ENCODE assay signal across 8 cellular contexts in genomic region chr7:100706672-100707311, GRCh38. TPM values are rescaled to one million over a fixed set of nuclear protein-coding genes. Genes with fewer than 3 reads are reported as not detected.
DNase-seq lines count a peak whose midpoint lies in the region; ATAC-seq and TF ChIP-seq lines count a peak whose summit lies in the region.

No MANE protein-coding gene starts in this region.

- H3K4me1 Mint-ChIP-seq in activated CD4-positive, alpha-beta T cell treated with anti-CD3 and anti-CD28 coated beads for 36 hours = peaks cover 12% of the 10 kb centered on the region

- no peak for ATAC-seq in activated CD4-positive, alpha-beta T cell treated with anti-CD3 and anti-CD28 coated beads for 36 hours
- peak; percentile 5 for ATAC-seq in left lobe of liver

- H3K4me3 Mint-ChIP-seq in activated CD4-positive, alpha-beta T cell treated with anti-CD3 and anti-CD28 coated beads for 36 hours = peak overlapping the region; percentile 96

- H3K27me3 Mint-ChIP-seq in activated CD4-positive, alpha-beta T cell treated with anti-CD3 and anti-CD28 coated beads for 36 hours = no peaks in the 10 kb centered on the region

- whole genome bisulfite sequencing in thyroid gland, 2 donors = 17 to 21% methylated on average over 16 to 22 of the region's 34 CpGs

- H3K27ac ChIP-seq in angular gyrus (ENCODE audit: low read depth, low read length) = peak overlapping the region; percentile 66
- peak overlapping the region in 2 of 3 donors; percentile 41 to 79 for H3K27ac ChIP-seq in thyroid gland

- intact Hi-C loops in activated CD4-positive, alpha-beta T cell treated with anti-CD3 and anti-CD28 coated beads for 36 hours (cut with DNase I, micrococcal nuclease) = loop anchor here (1.0 to 5.0 kb wide), 9 partner anchors 12 to 511 kb away; partner anchors contain the start of genes FBXO24 (in 1 of the 2), GIGYF1 (in 1 of the 2), LRCH4 (in 1 of the 2) and MOSPD3 (in 1 of the 2)
- intact Hi-C loops in thyroid gland (cut with DNase I) = loop anchor here (10.0 kb wide), 1 partner anchor 148 kb away; the partner anchor contains the start of gene SLC12A9

- H3K27me3 ChIP-seq in thyroid gland = no peaks in the 10 kb centered on the region

- H3K9me3 Mint-ChIP-seq in activated CD4-positive, alpha-beta T cell treated with anti-CD3 and anti-CD28 coated beads for 36 hours (ENCODE audit: low read depth) = no peaks in the 10 kb centered on the region

- peak overlapping the region; percentile 96 for H3K27ac Mint-ChIP-seq in activated CD4-positive, alpha-beta T cell treated with anti-CD3 and anti-CD28 coated beads for 36 hours

- POLR2A ChIA-PET in activated CD4-positive, alpha-beta T cell treated with anti-CD3 and anti-CD28 coated beads for 36 hours (lab: Charles Lee) = interaction anchor here (1.0 kb wide), 2 partner anchors 435 to 511 kb away, joined by 3 to 4 read pairs; partner anchors contain the start of gene ZNHIT1

- H3K36me3 ChIP-seq in thyroid gland = no peaks in the 10 kb centered on the region

- no peak for DNase-seq in activated CD4-positive, alpha-beta T cell treated with anti-CD3 and anti-CD28 coated beads for 36 hours
- no peak for DNase-seq in activated CD4-positive, alpha-beta T cell treated with anti-CD3 and anti-CD28 coated beads, Interleukin-2, amount 50 U/mL, for 48 hours
- DNase-seq in left lobe of liver (ENCODE audit: low spot score) (peak; percentile 70), thyroid gland (peak; percentile 23 to 29), COLO829 (ENCODE audit: low spot score) (no peak), midbrain (lab: John Stamatoyannopoulos, UW) (no peak)
- DNase-seq in stimulated activated naive CD4-positive, alpha-beta T cell treated with Interleukin-2 at 50 U/mL for 16 hours (lab: John Stamatoyannopoulos, UW) = no peak

- H3K4me1 ChIP-seq in thyroid gland = peaks cover 14 to 16% of the 10 kb centered on the region in 2 donors

- H3K9me3 ChIP-seq in thyroid gland = no peaks in the 10 kb centered on the region

- no peak for TF ChIP-seq CTCF in thyroid gland (IDR thresholded peaks at IDR 0.05)

- CTCF ChIA-PET in activated CD4-positive, alpha-beta T cell treated with anti-CD3 and anti-CD28 coated beads for 36 hours (lab: Charles Lee) = interaction anchor here (0.7 to 3.6 kb wide), 8 partner anchors 13 to 272 kb away, joined by 3 to 104 read pairs (median 17); partner anchors contain the start of genes GIGYF1, MOSPD3 and SLC12A9

- no peak for TF ChIP-seq POLR2A in thyroid gland (IDR thresholded peaks at IDR 0.05)

- peaks cover 12% of the 10 kb centered on the region for H3K36me3 Mint-ChIP-seq in activated CD4-positive, alpha-beta T cell treated with anti-CD3 and anti-CD28 coated beads for 36 hours (ENCODE audit: low read depth)

- peak overlapping the region in 2 of 3 donors; percentile 86 to 92 for H3K4me3 ChIP-seq in thyroid gland (replicated peaks in 1 of 3)

RNA-seq across cellular contexts. Expression of gene POP7, which starts 0.9 kb away (rescaled TPM):
- 10 to 100 TPM; 46.1 to 59.4 TPM for total RNA-seq in activated CD4-positive, alpha-beta T cell treated with anti-CD3 and anti-CD28 coated beads for 36 hours
- total RNA-seq in left lobe of liver (28.5 TPM), thyroid gland (10 to 100 TPM; 15.8 to 44.8 (median 21.0) TPM)

RNA-seq across cellular contexts. Expression of gene GIGYF1, which starts 12.7 kb away (rescaled TPM):
- 10 to 100 TPM; 40.3 to 40.9 TPM for total RNA-seq in activated CD4-positive, alpha-beta T cell treated with anti-CD3 and anti-CD28 coated beads for 36 hours
- total RNA-seq in left lobe of liver = 21.6 TPM
- 10 to 100 TPM; 30.5 to 46.9 (median 35.3) TPM for total RNA-seq in thyroid gland

RNA-seq across cellular contexts. Expression of gene EPO, which starts 13.5 kb away (rescaled TPM):
- total RNA-seq in activated CD4-positive, alpha-beta T cell treated with anti-CD3 and anti-CD28 coated beads for 36 hours = not detected
- total RNA-seq in left lobe of liver (6.4 TPM), thyroid gland (not detected)

RNA-seq across cellular contexts. Expression of gene ZAN, which starts 26.6 kb away (rescaled TPM):
- not detected for total RNA-seq in activated CD4-positive, alpha-beta T cell treated with anti-CD3 and anti-CD28 coated beads for 36 hours
- total RNA-seq in left lobe of liver (0.03 TPM), thyroid gland (under 1 TPM in 2 of 4 donors, not detected in 2; under 0.01 TPM)

RNA-seq across cellular contexts. Expression of gene GNB2, which starts 33.3 kb away (rescaled TPM):
- 100 to 1,000 TPM; 172 to 200 TPM for total RNA-seq in activated CD4-positive, alpha-beta T cell treated with anti-CD3 and anti-CD28 coated beads for 36 hours
- total RNA-seq in left lobe of liver (80.9 TPM), thyroid gland (100 to 1,000 TPM; 168 to 221 (median 186) TPM)

Comparison
In these comparisons a context has a peak if more than half of its experiments do, and no peak if none do; other contexts are left out.
1. DNase-seq: peak in left lobe of liver (single experiment) and thyroid gland (2 of 2); none in activated CD4-positive, alpha-beta T cell treated with anti-CD3 and anti-CD28 coated beads for 36 hours (single experiment), activated CD4-positive, alpha-beta T cell treated with anti-CD3 and anti-CD28 coated beads, Interleukin-2, amount 50 U/mL, for 48 hours (0 of 2), COLO829 (single experiment), stimulated activated naive CD4-positive, alpha-beta T cell treated with Interleukin-2 at 50 U/mL for 16 hours (single experiment) and midbrain (single experiment).